Comparison of ENCODE assay signal across 9 cellular contexts in genomic region chr10:131921191-131921590, GRCh38. TPM values are rescaled to one million over a fixed set of nuclear protein-coding genes. Genes with fewer than 3 reads are reported as not detected.
DNase-seq lines count a peak whose midpoint lies in the region; ATAC-seq, FAIRE-seq and TF ChIP-seq lines count a peak whose summit lies in the region.
"Had no signal": no experiment of that assay in that cellular context is flagged by ENCODE, and none has a peak within 500 bp of the region (broad histone marks: within the 10 kb centered on the region; RNA-seq: fewer than 3 reads in every experiment).

No MANE protein-coding gene starts in this region.

- H3K4me1 Mint-ChIP-seq in immature natural killer cell, result peaks cover 71 to 91% of the 10 kb centered on the region in 2 donors

- POLR2A ChIA-PET in OCI-LY7 (lab: Charles Lee), result no interaction called here

- no peak for DNase-seq in immature natural killer cell
- no peak for DNase-seq in OCI-LY7 (ENCODE audit: low spot score)
- no peak for DNase-seq in SKM-1 (lab: John Stamatoyannopoulos, UW; ENCODE audit: unreplicated experiment)
- no peak for DNase-seq in GM12892 (ENCODE audit: insufficient read length)
- DNase-seq: NCI-H187 treated with DMSO at 0.1 percent for 48 hours had no signal

- no peaks in the 10 kb centered on the region for H3K9me2 ChIP-seq in OCI-LY7 (ENCODE audit: insufficient read depth, low read length)

- ATAC-seq in GM19468 (IDR thresholded peaks at IDR 0.05; ENCODE audit: extremely low read depth, unreplicated experiment), result peak; percentile 33
- ATAC-seq in HG03432 (IDR thresholded peaks at IDR 0.05; ENCODE audit: unreplicated experiment), result peak; percentile 90
- no peak for ATAC-seq in HG03045 (IDR thresholded peaks at IDR 0.05; ENCODE audit: unreplicated experiment)

- peaks cover 39% of the 10 kb centered on the region for H3K36me3 ChIP-seq in OCI-LY7 (ENCODE audit: insufficient read depth, low read length)

- no peak for FAIRE-seq in GM12892 (lab: Jason Lieb, UNC)

- intact Hi-C loops in OCI-LY7 (cut with micrococcal nuclease; ENCODE audit: unreplicated experiment), result no loop called here

- H4K20me1 ChIP-seq in OCI-LY7 (ENCODE audit: insufficient read depth, low read length), result no peaks in the 10 kb centered on the region

- peaks cover 15% of the 10 kb centered on the region for H3K9me3 ChIP-seq in OCI-LY7 (ENCODE audit: low read length)

- H3K27ac ChIP-seq in C4-2B, result peak overlapping the region; percentile 10; the same call in 1 of the 2 replicates
- H3K27ac ChIP-seq in OCI-LY7 (ENCODE audit: low read depth, low read length, poor library complexity, severe bottlenecking), result no peak overlapping the region

- no TSS peak for BruUV-seq in OCI-LY7 (replicated peaks; lab: Mats Ljungman, UMichigan)

- peak overlapping the region in 5 of 6 donors; percentile 28 to 52 (median 32) for H3K27ac Mint-ChIP-seq in immature natural killer cell

- H2AFZ ChIP-seq in OCI-LY7 (ENCODE audit: low read length), result no peak overlapping the region

- H3K36me3 Mint-ChIP-seq in immature natural killer cell, result peaks cover 0 to 7% (median 5%) of the 10 kb centered on the region in 3 donors

- no peak for TF ChIP-seq POLR2A in GM12892 (IDR thresholded peaks at IDR 0.05; ENCODE audit: low read depth, low read length)

- H3K27me3 Mint-ChIP-seq in immature natural killer cell (ENCODE audit: low read depth in 3 of 3), result no peaks in the 10 kb centered on the region

- no peak overlapping the region for H3K4me2 ChIP-seq in OCI-LY7 (ENCODE audit: low read length)

- CTCF ChIA-PET in OCI-LY7 (lab: Charles Lee; ENCODE audit: unreplicated experiment), result no interaction called here

- H3K4me1 ChIP-seq in OCI-LY7 (ENCODE audit: insufficient read depth, low read length, poor library complexity, severe bottlenecking), result no peaks in the 10 kb centered on the region

- peaks cover 0 to 9% (median 0%) of the 10 kb centered on the region in 6 donors for H3K9me3 Mint-ChIP-seq in immature natural killer cell

- no peak overlapping the region for H3K4me3 ChIP-seq in OCI-LY7 (ENCODE audit: low read depth, low read length, poor library complexity, severe bottlenecking)

- H3K4me3 Mint-ChIP-seq in immature natural killer cell, result no peak overlapping the region

- no peak for TF ChIP-seq CTCF in C4-2B (conservative IDR thresholded peaks at IDR 0.05)
- no peak for TF ChIP-seq CTCF in OCI-LY7 (conservative IDR thresholded peaks at IDR 0.05; ENCODE audit: low read length)

- H3K79me2 ChIP-seq in OCI-LY7 (ENCODE audit: insufficient read depth, low read depth, low read length), result peaks cover 62% of the 10 kb centered on the region

RNA-seq across cellular contexts. Expression of gene PPP2R2D, which starts 20.4 kb away (rescaled TPM):
- 10 to 100 TPM; 24.7 to 33.4 (median 30.6) TPM for polyA plus RNA-seq in immature natural killer cell
- 36.2 and 38.5 TPM in 2 replicates for total RNA-seq in OCI-LY7 (2014; rRNA removed; shearing (Covaris generic))
- total RNA-seq in OCI-LY7 (2022), result 37.4 and 40.1 TPM in 2 replicates
- polyA plus RNA-seq in GM12892 (2012; ENCODE audit: missing spikeins), result 24.1 TPM
